Comparison of ENCODE assay signal across 16 cellular contexts in the genomic region with DNA sequence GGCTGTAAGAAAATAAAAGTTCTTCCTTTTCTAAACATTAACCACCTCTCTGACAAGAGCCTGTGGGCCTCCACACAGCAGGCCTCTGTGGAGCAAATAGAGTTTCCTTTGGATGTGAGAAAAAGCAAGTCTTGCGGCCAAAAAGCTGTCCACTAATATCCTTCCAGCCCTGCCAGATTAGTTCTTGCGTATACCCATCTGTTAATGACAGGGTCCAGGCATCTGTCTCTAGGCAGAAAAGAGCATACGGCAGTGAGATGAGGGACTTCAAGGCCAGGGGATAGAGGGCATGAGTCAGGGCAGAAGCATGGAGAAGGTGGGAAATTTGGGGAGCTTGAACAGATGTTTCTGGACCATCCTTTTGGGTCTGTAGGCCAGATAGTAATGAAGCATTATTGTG.
"Had no signal": no experiment of that assay in that cellular context is flagged by ENCODE, and none has a peak within 500 bp of the region (broad histone marks: within the 10 kb centered on the region; RNA-seq: fewer than 3 reads in every experiment).

No MANE protein-coding gene starts in this region.

- H3K9me3 ChIP-seq: breast epithelium, gastrocnemius medialis, neutrophil, pancreas, sigmoid colon, testis, upper lobe of right lung had no signal

- ATAC-seq: esophagus mucosa; gastrocnemius medialis; natural killer cell; pancreas; stimulated activated effector memory CD8-positive, alpha-beta T cell treated with anti-CD3 and anti-CD28 coated beads, Interleukin-12 subunit alpha, Interleukin-12 subunit beta, amount 100 ng/mL, for 72 hours; upper lobe of right lung had no signal

- H3K27ac ChIP-seq: breast epithelium, gastrocnemius medialis, neutrophil, pancreas, sigmoid colon, testis, upper lobe of right lung, VCaP had no signal

- H3K27me3 ChIP-seq: breast epithelium, gastrocnemius medialis, neutrophil, pancreas, sigmoid colon, testis, upper lobe of right lung had no signal

- H3K36me3 ChIP-seq: breast epithelium, gastrocnemius medialis, neutrophil, pancreas, sigmoid colon, upper lobe of right lung had no signal

- H3K4me1 ChIP-seq: breast epithelium, gastrocnemius medialis, pancreas, sigmoid colon, testis, upper lobe of right lung had no signal

- H3K4me3 ChIP-seq: breast epithelium, gastrocnemius medialis, lung, pancreas, sigmoid colon, testis, upper lobe of right lung had no signal

- DNase-seq: activated CD4-positive, alpha-beta T cell treated with anti-CD3 and anti-CD28 coated beads, Interleukin-2, amount 50 U/mL, for 4 hours; activated gamma-delta T cell; effector CD8-positive, alpha-beta T cell; gastrocnemius medialis; natural killer cell; pancreas; sigmoid colon; stimulated activated CD4-positive, alpha-beta T cell treated with anti-CD3 and anti-CD28 coated beads, Interleukin-4, amount 100 ng/mL, for 24 hours; testis; upper lobe of right lung had no signal
